9 cellular contexts compared by ENCODE assay signal in the genomic region with DNA sequence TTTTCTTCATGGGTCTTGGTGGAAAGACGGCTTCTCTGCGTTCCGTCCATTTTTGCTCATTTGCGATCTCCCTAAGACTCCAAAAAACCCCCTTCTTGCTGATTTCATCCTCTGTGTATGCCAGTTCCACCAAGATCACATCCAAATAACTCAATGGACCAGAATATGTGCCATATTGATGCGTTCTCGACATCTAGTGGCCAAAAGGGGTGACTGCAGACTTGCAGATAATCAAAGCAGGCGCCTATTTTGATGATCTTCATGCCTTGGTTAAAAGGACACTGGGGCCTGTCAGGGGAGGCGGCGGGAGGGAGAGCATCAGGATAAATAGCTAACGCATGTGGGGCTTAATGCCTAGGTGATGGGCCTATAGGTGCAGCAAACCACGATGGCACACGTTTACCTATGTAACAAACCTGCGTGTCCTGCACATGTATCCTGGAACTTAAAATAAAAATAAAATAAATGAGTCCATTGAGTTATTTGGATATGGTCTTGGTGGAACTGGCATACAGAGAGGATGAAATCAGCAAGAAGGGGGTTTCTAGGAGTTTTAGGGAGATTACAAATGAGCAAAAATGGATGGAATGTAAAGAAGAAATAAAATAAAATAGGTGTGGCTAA.
DNase-seq lines count a peak whose midpoint lies in the region; ATAC-seq and TF ChIP-seq lines count a peak whose summit lies in the region.
"Had no signal": no experiment of that assay in that cellular context is flagged by ENCODE, and none has a peak within 500 bp of the region (broad histone marks: within the 10 kb centered on the region; RNA-seq: fewer than 3 reads in every experiment).

No MANE protein-coding gene starts in this region.

- peaks cover 0 to 16% of the 10 kb centered on the region in 2 donors for H3K4me1 ChIP-seq in right atrium auricular region
- H3K4me1 ChIP-seq in gastrocnemius medialis: no peaks in the 10 kb centered on the region

- H3K4me3 ChIP-seq in right atrium auricular region: no peak overlapping the region
- no peak overlapping the region for H3K4me3 ChIP-seq in gastrocnemius medialis

- H3K27ac ChIP-seq in right atrium auricular region (no peak overlapping the region), gastrocnemius medialis (no peak overlapping the region)

- H3K36me3 ChIP-seq in right atrium auricular region: no peaks in the 10 kb centered on the region
- H3K36me3 ChIP-seq in gastrocnemius medialis: no peaks in the 10 kb centered on the region

- TF ChIP-seq POLR2A in gastrocnemius medialis (IDR thresholded peaks at IDR 0.05): no peak

- DNase-seq in activated CD4-positive, alpha-beta T cell treated with anti-CD3 and anti-CD28 coated beads, Interleukin-2, amount 10 ng/mL, durations not matched to agents 24 days and 14 days: peak; percentile 76
- DNase-seq in activated CD4-positive, alpha-beta T cell treated with anti-CD3 and anti-CD28 coated beads for 1 hour: no peak
- DNase-seq in NCI-H510A (lab: John Stamatoyannopoulos, UW) (peak; percentile 14), anterior cingulate cortex (lab: John Stamatoyannopoulos, UW) (peak in 34 of 58 donors; percentile 8 to 74 (median 29)), right atrium auricular region (ENCODE audit: low spot score) (peak; percentile 75), gastrocnemius medialis (peak in 1 of 2 donors; percentile 36)
- DNase-seq in activated naive CD4-positive, alpha-beta T cell treated with anti-CD3 and anti-CD28 coated beads, Interleukin-2, amount 50 U/mL, for 16 hours: no peak

- in situ Hi-C loops in gastrocnemius medialis (cut with MboI; ENCODE audit: low sequenced_read_pairs in 4 of 4): loop anchor here in 3 of 4 donors (5.0 to 10.0 kb wide), 2 partner anchors 83 to 95 kb away; no protein-coding TSS in a partner anchor

- H3K4me1 Mint-ChIP-seq in activated CD4-positive, alpha-beta T cell treated with anti-CD3 and anti-CD28 coated beads, Interleukin-2, amount 10 ng/mL, durations not matched to agents 24 days and 14 days: no peaks in the 10 kb centered on the region
- H3K4me1 Mint-ChIP-seq: central memory CD8-positive, alpha-beta T cell had no signal

- H3K9me3 ChIP-seq in right atrium auricular region (peaks cover 0 to 3% of the 10 kb centered on the region in 2 donors), gastrocnemius medialis (no peaks in the 10 kb centered on the region)

- H3K9me3 Mint-ChIP-seq in activated CD4-positive, alpha-beta T cell treated with anti-CD3 and anti-CD28 coated beads, Interleukin-2, amount 10 ng/mL, durations not matched to agents 24 days and 14 days: peaks cover 4% of the 10 kb centered on the region

- TF ChIP-seq CTCF in right atrium auricular region (IDR thresholded peaks at IDR 0.05) (peak; percentile 99), gastrocnemius medialis (IDR thresholded peaks at IDR 0.05 in 4 of 5, conservative IDR thresholded peaks at IDR 0.05 in 1 of 5) (peak; percentile 77 to 94 (median 84))

- no peak overlapping the region for H3K4me3 Mint-ChIP-seq in activated CD4-positive, alpha-beta T cell treated with anti-CD3 and anti-CD28 coated beads, Interleukin-2, amount 10 ng/mL, durations not matched to agents 24 days and 14 days
- H3K4me3 Mint-ChIP-seq: central memory CD8-positive, alpha-beta T cell had no signal

- no peak overlapping the region for H3K27ac Mint-ChIP-seq in activated CD4-positive, alpha-beta T cell treated with anti-CD3 and anti-CD28 coated beads, Interleukin-2, amount 10 ng/mL, durations not matched to agents 24 days and 14 days

- H3K36me3 Mint-ChIP-seq in activated CD4-positive, alpha-beta T cell treated with anti-CD3 and anti-CD28 coated beads, Interleukin-2, amount 10 ng/mL, durations not matched to agents 24 days and 14 days (ENCODE audit: low read depth): no peaks in the 10 kb centered on the region

- intact Hi-C loops in activated CD4-positive, alpha-beta T cell treated with anti-CD3 and anti-CD28 coated beads, Interleukin-2, amount 10 ng/mL, durations not matched to agents 24 days and 14 days (cut with micrococcal nuclease): loop anchor here (1.0 to 10.0 kb wide), 2 partner anchors 96 to 237 kb away; no protein-coding TSS in a partner anchor
- intact Hi-C loops in gastrocnemius medialis (cut with DNase I; ENCODE audit: low total_unique reads): loop anchor here (1.0 to 5.0 kb wide), 3 partner anchors 79 to 235 kb away; no protein-coding TSS in a partner anchor

- H3K27me3 ChIP-seq in right atrium auricular region: no peaks in the 10 kb centered on the region
- no peaks in the 10 kb centered on the region for H3K27me3 ChIP-seq in gastrocnemius medialis

- H3K27me3 Mint-ChIP-seq in activated CD4-positive, alpha-beta T cell treated with anti-CD3 and anti-CD28 coated beads, Interleukin-2, amount 10 ng/mL, durations not matched to agents 24 days and 14 days: peaks cover 1% of the 10 kb centered on the region

- ATAC-seq in HG02610 (IDR thresholded peaks at IDR 0.05; ENCODE audit: unreplicated experiment) (peak; percentile 61), gastrocnemius medialis (peak; percentile 66 to 74)

Comparison
In these comparisons a context has a peak if more than half of its experiments do, and no peak if none do; other contexts are left out.
1. DNase-seq: peak in activated CD4-positive, alpha-beta T cell treated with anti-CD3 and anti-CD28 coated beads, Interleukin-2, amount 10 ng/mL, durations not matched to agents 24 days and 14 days (single experiment), NCI-H510A (single experiment), anterior cingulate cortex (34 of 58) and right atrium auricular region (single experiment); none in activated CD4-positive, alpha-beta T cell treated with anti-CD3 and anti-CD28 coated beads for 1 hour (single experiment) and activated naive CD4-positive, alpha-beta T cell treated with anti-CD3 and anti-CD28 coated beads, Interleukin-2, amount 50 U/mL, for 16 hours (single experiment).